ENCODE assay signal across 24 cellular contexts in genomic region chr2:64322433-64322832, GRCh38.
"Had no signal": no experiment of that assay in that cellular context is flagged by ENCODE, and none has a peak within 500 bp of the region (broad histone marks: within the 10 kb centered on the region; RNA-seq: fewer than 3 reads in every experiment).

No MANE protein-coding gene starts in this region.

- H3K4me2 ChIP-seq: KMS-11 had no signal

- H3K9ac ChIP-seq: KMS-11 had no signal

- H3K9me3 ChIP-seq: MG63, SJSA1 had no signal

- H3K4me3 ChIP-seq: MG63, SJSA1 had no signal

- H3K36me3 Mint-ChIP-seq: brain had no signal

- H3K27me3 ChIP-seq: MG63, SJSA1 had no signal

- H3K27ac Mint-ChIP-seq: activated CD8-positive, alpha-beta T cell treated with anti-CD3 and anti-CD28 coated beads for 36 hours; activated naive CD4-positive, alpha-beta T cell treated with anti-CD3 and anti-CD28 coated beads, Interleukin-2, amount 50 U/mL, for 24 hours had no signal

- H3K4me1 ChIP-seq: SJSA1 had no signal

- H3K27ac ChIP-seq: KMS-11, SJSA1 had no signal

- H3K9me3 Mint-ChIP-seq: activated CD8-positive, alpha-beta T cell treated with anti-CD3 and anti-CD28 coated beads for 36 hours; activated naive CD4-positive, alpha-beta T cell treated with anti-CD3 and anti-CD28 coated beads, Interleukin-2, amount 50 U/mL, for 24 hours; central memory CD8-positive, alpha-beta T cell had no signal

- H3K4me3 Mint-ChIP-seq: activated CD8-positive, alpha-beta T cell treated with anti-CD3 and anti-CD28 coated beads for 36 hours; activated naive CD4-positive, alpha-beta T cell treated with anti-CD3 and anti-CD28 coated beads, Interleukin-2, amount 50 U/mL, for 24 hours; brain; central memory CD8-positive, alpha-beta T cell had no signal

- DNase-seq: activated CD4-positive, CD25-positive, alpha-beta regulatory T cell; activated CD8-positive, alpha-beta memory T cell treated with anti-CD3 and anti-CD28 coated beads, Interleukin-2, amount 50 U/mL, for 48 hours; activated CD8-positive, alpha-beta T cell treated with anti-CD3 and anti-CD28 coated beads for 36 hours; activated effector memory CD4-positive, alpha-beta T cell treated with Interleukin-2 at 50 U/mL for 16 hours; activated naive CD4-positive, alpha-beta T cell; activated T-cell treated with anti-CD3 and anti-CD28 coated beads, Interleukin-2, amount 50 U/mL, for 1 hour; amygdala; MG63; MV-4-11; NCI-H1092 treated with DMSO at 0.1 percent for 48 hours; NCI-H1436; NCI-H1694 treated with DMSO at 0.1 percent for 48 hours; NCI-H2029 treated with DMSO at 0.1 percent for 48 hours; NCI-H345; NCI-H69; PC-3; SHP77; T-helper 2 cell; T1000 had no signal

- ATAC-seq: activated CD8-positive, alpha-beta T cell treated with anti-CD3 and anti-CD28 coated beads for 36 hours; PC-3 had no signal

- H3K36me3 ChIP-seq: MG63, SJSA1 had no signal

- H3K27me3 Mint-ChIP-seq: activated CD8-positive, alpha-beta T cell treated with anti-CD3 and anti-CD28 coated beads for 36 hours; activated naive CD4-positive, alpha-beta T cell treated with anti-CD3 and anti-CD28 coated beads, Interleukin-2, amount 50 U/mL, for 24 hours; central memory CD8-positive, alpha-beta T cell had no signal
